Comparison of ENCODE assay signal across 18 cellular contexts in genomic region chr14:72443256-72443655, GRCh38.
DNase-seq lines count a peak whose midpoint lies in the region; ATAC-seq, FAIRE-seq and TF ChIP-seq lines count a peak whose summit lies in the region.
"Had no signal": no experiment of that assay in that cellular context is flagged by ENCODE, and none has a peak within 500 bp of the region (broad histone marks: within the 10 kb centered on the region; RNA-seq: fewer than 3 reads in every experiment).

No MANE protein-coding gene starts in this region.

- H3K9me1 ChIP-seq in K562 (ENCODE audit: control insufficient read depth, insufficient read depth, low read length): no peaks in the 10 kb centered on the region

- peaks cover 92% of the 10 kb centered on the region for H3K4me1 Mint-ChIP-seq in activated naive CD4-positive, alpha-beta T cell treated with anti-CD3 and anti-CD28 coated beads, Interleukin-2, amount 10 ng/mL, durations not matched to agents 7 days and 5 days
- peaks cover 66% of the 10 kb centered on the region for H3K4me1 Mint-ChIP-seq in stimulated activated effector memory CD8-positive, alpha-beta T cell treated with anti-CD3 and anti-CD28 coated beads, Interleukin-12 subunit alpha, Interleukin-12 subunit beta, amount 100 ng/mL, for 72 hours
- H3K4me1 Mint-ChIP-seq: WTC11 had no signal

- no peak for FAIRE-seq in K562 (lab: Jason Lieb, UNC)
- FAIRE-seq: H1 had no signal

- intact Hi-C loops in K562 (cut with micrococcal nuclease): no loop called here

- H3K9me3 ChIP-seq in K562 (replicated peaks; ENCODE audit: control insufficient read depth, insufficient read depth, low read depth, low read length): no peaks in the 10 kb centered on the region
- H3K9me3 ChIP-seq: right lobe of liver, tibial artery had no signal

- H3K36me3 Mint-ChIP-seq in activated naive CD4-positive, alpha-beta T cell treated with anti-CD3 and anti-CD28 coated beads, Interleukin-2, amount 10 ng/mL, durations not matched to agents 7 days and 5 days: peaks cover 14% of the 10 kb centered on the region
- no peaks in the 10 kb centered on the region for H3K36me3 Mint-ChIP-seq in stimulated activated effector memory CD8-positive, alpha-beta T cell treated with anti-CD3 and anti-CD28 coated beads, Interleukin-12 subunit alpha, Interleukin-12 subunit beta, amount 100 ng/mL, for 72 hours
- H3K36me3 Mint-ChIP-seq: WTC11 had no signal

- H3K4me1 ChIP-seq in K562 (replicated peaks in 1 of 2; ENCODE audit: control insufficient read depth in 2 of 2, insufficient read depth in 2 of 2, low read length in 2 of 2): no peaks in the 10 kb centered on the region
- H3K4me1 ChIP-seq: right lobe of liver, tibial artery had no signal

- TF ChIP-seq POLR2A in K562 (conservative IDR thresholded peaks at IDR 0.05): no peak

- TF ChIP-seq CTCF in K562 (IDR thresholded peaks at IDR 0.05 in 2 of 3, conservative IDR thresholded peaks at IDR 0.05 in 1 of 3; ENCODE audit: insufficient read depth in 2 of 3, low read depth in 1 of 3, low read length in 3 of 3): no peak
- no peak for TF ChIP-seq CTCF in GM20000 (IDR thresholded peaks at IDR 0.05; ENCODE audit: extremely low read depth, missing control alignments)

- H3K4me2 ChIP-seq in K562 (ENCODE audit: insufficient read depth, low read length): no peak overlapping the region

- H3K4me3 Mint-ChIP-seq in activated naive CD4-positive, alpha-beta T cell treated with anti-CD3 and anti-CD28 coated beads, Interleukin-2, amount 10 ng/mL, durations not matched to agents 7 days and 5 days: no peak overlapping the region
- peak overlapping the region; percentile 46 for H3K4me3 Mint-ChIP-seq in stimulated activated effector memory CD8-positive, alpha-beta T cell treated with anti-CD3 and anti-CD28 coated beads, Interleukin-12 subunit alpha, Interleukin-12 subunit beta, amount 100 ng/mL, for 72 hours
- H3K4me3 Mint-ChIP-seq: WTC11 had no signal

- H2AFZ ChIP-seq in K562 (ENCODE audit: low read depth, low read length): no peak overlapping the region

- peak overlapping the region; percentile 66 for H3K27ac Mint-ChIP-seq in activated naive CD4-positive, alpha-beta T cell treated with anti-CD3 and anti-CD28 coated beads, Interleukin-2, amount 10 ng/mL, durations not matched to agents 7 days and 5 days
- peak overlapping the region; percentile 50 for H3K27ac Mint-ChIP-seq in stimulated activated effector memory CD8-positive, alpha-beta T cell treated with anti-CD3 and anti-CD28 coated beads, Interleukin-12 subunit alpha, Interleukin-12 subunit beta, amount 100 ng/mL, for 72 hours
- H3K27ac Mint-ChIP-seq: WTC11 had no signal

- in situ Hi-C loops in K562 (cut with MboI): no loop called here

- BruUV-seq in K562 (replicated peaks; lab: Mats Ljungman, UMichigan): no TSS peak

- POLR2A ChIA-PET in K562 (lab: Yijun Ruan, JAX): no interaction called here

- no peak for DNase-seq in activated naive CD4-positive, alpha-beta T cell treated with anti-CD3 and anti-CD28 coated beads, Interleukin-2, amount 10 ng/mL, durations not matched to agents 7 days and 5 days
- DNase-seq in activated naive CD4-positive, alpha-beta T cell (lab: John Stamatoyannopoulos, UW): no peak
- DNase-seq in M059J (ENCODE audit: low read depth) (peak; percentile 38), K562 (ENCODE audit: extremely low read depth in 1 of 4, low spot score in 3 of 4) (no peak), NCI-H2196 treated with DMSO at 0.1 percent for 48 hours (lab: John Stamatoyannopoulos, UW; ENCODE audit: unreplicated experiment) (no peak), GM20000 (ENCODE audit: low spot score) (no peak), AG08396 (ENCODE audit: low spot score) (no peak)
- DNase-seq in stimulated activated effector memory CD8-positive, alpha-beta T cell treated with anti-CD3 and anti-CD28 coated beads, Interleukin-12 subunit alpha, Interleukin-12 subunit beta, amount 100 ng/mL, for 72 hours (ENCODE audit: low spot score in 2 of 2): no peak
- DNase-seq: activated gamma-delta T cell, aorta, NCI-H1105, PC-3, right lobe of liver, SIG-M5, tibial artery had no signal

- no peak overlapping the region for H3K27ac ChIP-seq in K562 (ENCODE audit: extremely low read depth, low read depth, low read length)
- H3K27ac ChIP-seq: right lobe of liver, tibial artery had no signal

- H3K36me3 ChIP-seq in K562 (ENCODE audit: control insufficient read depth, insufficient read depth, low read length): no peaks in the 10 kb centered on the region
- H3K36me3 ChIP-seq: right lobe of liver, tibial artery had no signal

- TF ChIP-seq EP300 in K562 (IDR thresholded peaks at IDR 0.05; ENCODE audit: low read length): no peak

- WGBS in K562 (ENCODE audit: insufficient coverage, low coverage, missing lambda C conversion rate): 5% methylated on average over 2 of the region's 2 CpGs

- peaks cover 2 to 10% of the 10 kb centered on the region in 2 experiments; a peak in 2 of 5 replicates for H3K27me3 ChIP-seq in K562 (ENCODE audit: control insufficient read depth in 2 of 2, insufficient read depth in 2 of 2, low read length in 2 of 2)
- H3K27me3 ChIP-seq: right lobe of liver, tibial artery had no signal

- no peaks in the 10 kb centered on the region for H3K79me2 ChIP-seq in K562 (ENCODE audit: control insufficient read depth, insufficient read depth, low read length)

- ATAC-seq in K562: no peak
- peak; percentile 19 for ATAC-seq in stimulated activated effector memory CD8-positive, alpha-beta T cell treated with anti-CD3 and anti-CD28 coated beads, Interleukin-12 subunit alpha, Interleukin-12 subunit beta, amount 100 ng/mL, for 72 hours
- ATAC-seq: PC-3, right lobe of liver, WTC11 had no signal

- H3K9me3 Mint-ChIP-seq in activated naive CD4-positive, alpha-beta T cell treated with anti-CD3 and anti-CD28 coated beads, Interleukin-2, amount 10 ng/mL, durations not matched to agents 7 days and 5 days: no peaks in the 10 kb centered on the region
- no peaks in the 10 kb centered on the region for H3K9me3 Mint-ChIP-seq in stimulated activated effector memory CD8-positive, alpha-beta T cell treated with anti-CD3 and anti-CD28 coated beads, Interleukin-12 subunit alpha, Interleukin-12 subunit beta, amount 100 ng/mL, for 72 hours
- H3K9me3 Mint-ChIP-seq: effector memory CD8-positive, alpha-beta T cell; WTC11 had no signal

- CTCF ChIA-PET in activated naive CD4-positive, alpha-beta T cell treated with anti-CD3 and anti-CD28 coated beads, Interleukin-2, amount 10 ng/mL, durations not matched to agents 7 days and 5 days (lab: Charles Lee): interaction anchor here (0.7 to 1.4 kb wide), 3 partner anchors 24 to 70 kb away, joined by 3 to 6 read pairs (median 3); no protein-coding TSS in a partner anchor
- CTCF ChIA-PET in K562 (lab: Yijun Ruan, JAX; ENCODE audit: low intra/inter-chr PET ratio): no interaction called here

- no peak for TF ChIP-seq RAD21 in K562 (CRISPR knock-in tag; conservative IDR thresholded peaks at IDR 0.05 in 1 of 2, IDR thresholded peaks at IDR 0.05 in 1 of 2)

- peaks cover 6% of the 10 kb centered on the region for H3K27me3 Mint-ChIP-seq in activated naive CD4-positive, alpha-beta T cell treated with anti-CD3 and anti-CD28 coated beads, Interleukin-2, amount 10 ng/mL, durations not matched to agents 7 days and 5 days
- H3K27me3 Mint-ChIP-seq: effector memory CD8-positive, alpha-beta T cell had no signal

- no peak overlapping the region for H3K9ac ChIP-seq in K562 (ENCODE audit: insufficient read depth in 1 of 2, low read depth in 2 of 2, low read length in 2 of 2)

- no peaks in the 10 kb centered on the region for H4K20me1 ChIP-seq in K562 (replicated peaks; ENCODE audit: control insufficient read depth, insufficient read depth, low read length)

- no peak overlapping the region for H3K4me3 ChIP-seq in K562
- H3K4me3 ChIP-seq: right lobe of liver, tibial artery had no signal

TF ChIP-seq in K562, 482 proteins besides CTCF, POLR2A, EP300 and RAD21:
- TF ChIP-seq ZNF583 (CRISPR knock-in tag; IDR thresholded peaks at IDR 0.05) (no peak), RBM25 (IDR thresholded peaks at IDR 0.05; ENCODE audit: low read depth, low read length, severe bottlenecking) (peak; percentile 57)
TF ChIP-seq in K562: peak in this region for 1.
